ENCODE assay signal across 1 cellular context in genomic region chr2:37355735-37356134, GRCh38.
TF ChIP-seq lines count a peak whose summit lies in the region.

No MANE protein-coding gene starts in this region.

TF ChIP-seq in GM23338, 12 proteins besides CTCF, POLR2A, EP300 and RAD21 (continued from another document):
- TF ChIP-seq ZNF462 (CRISPR knock-in tag; IDR thresholded peaks at IDR 0.05) (no peak), ZNF114 (CRISPR knock-in tag; IDR thresholded peaks at IDR 0.05) (no peak), ETS1 (IDR thresholded peaks at IDR 0.05) (no peak), POLR2AphosphoS5 (IDR thresholded peaks at IDR 0.05; ENCODE audit: low read depth) (no peak), STAT1 (IDR thresholded peaks at IDR 0.05; ENCODE audit: unreplicated experiment) (no peak), JUNB (IDR thresholded peaks at IDR 0.05; ENCODE audit: unreplicated experiment) (no peak), EZH2 (IDR thresholded peaks at IDR 0.05; ENCODE audit: low read depth, unreplicated experiment) (no peak)
- TF ChIP-seq, protein P1, sequence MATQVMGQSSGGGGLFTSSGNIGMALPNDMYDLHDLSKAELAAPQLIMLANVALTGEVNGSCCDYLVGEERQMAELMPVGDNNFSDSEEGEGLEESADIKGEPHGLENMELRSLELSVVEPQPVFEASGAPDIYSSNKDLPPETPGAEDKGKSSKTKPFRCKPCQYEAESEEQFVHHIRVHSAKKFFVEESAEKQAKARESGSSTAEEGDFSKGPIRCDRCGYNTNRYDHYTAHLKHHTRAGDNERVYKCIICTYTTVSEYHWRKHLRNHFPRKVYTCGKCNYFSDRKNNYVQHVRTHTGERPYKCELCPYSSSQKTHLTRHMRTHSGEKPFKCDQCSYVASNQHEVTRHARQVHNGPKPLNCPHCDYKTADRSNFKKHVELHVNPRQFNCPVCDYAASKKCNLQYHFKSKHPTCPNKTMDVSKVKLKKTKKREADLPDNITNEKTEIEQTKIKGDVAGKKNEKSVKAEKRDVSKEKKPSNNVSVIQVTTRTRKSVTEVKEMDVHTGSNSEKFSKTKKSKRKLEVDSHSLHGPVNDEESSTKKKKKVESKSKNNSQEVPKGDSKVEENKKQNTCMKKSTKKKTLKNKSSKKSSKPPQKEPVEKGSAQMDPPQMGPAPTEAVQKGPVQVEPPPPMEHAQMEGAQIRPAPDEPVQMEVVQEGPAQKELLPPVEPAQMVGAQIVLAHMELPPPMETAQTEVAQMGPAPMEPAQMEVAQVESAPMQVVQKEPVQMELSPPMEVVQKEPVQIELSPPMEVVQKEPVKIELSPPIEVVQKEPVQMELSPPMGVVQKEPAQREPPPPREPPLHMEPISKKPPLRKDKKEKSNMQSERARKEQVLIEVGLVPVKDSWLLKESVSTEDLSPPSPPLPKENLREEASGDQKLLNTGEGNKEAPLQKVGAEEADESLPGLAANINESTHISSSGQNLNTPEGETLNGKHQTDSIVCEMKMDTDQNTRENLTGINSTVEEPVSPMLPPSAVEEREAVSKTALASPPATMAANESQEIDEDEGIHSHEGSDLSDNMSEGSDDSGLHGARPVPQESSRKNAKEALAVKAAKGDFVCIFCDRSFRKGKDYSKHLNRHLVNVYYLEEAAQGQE (IDR thresholded peaks at IDR 0.05; ENCODE audit: unreplicated experiment): no peak
